8 cellular contexts compared by ENCODE assay signal in genomic region chr12:76032043-76032981, GRCh38. TPM values are rescaled to one million over a fixed set of nuclear protein-coding genes. Genes with fewer than 3 reads are reported as not detected.
DNase-seq lines count a peak whose midpoint lies in the region; ATAC-seq and TF ChIP-seq lines count a peak whose summit lies in the region.

No MANE protein-coding gene starts in this region.

- peaks cover 0 to 26% of the 10 kb centered on the region in 2 donors for H3K36me3 Mint-ChIP-seq in activated naive CD4-positive, alpha-beta T cell treated with anti-CD3 and anti-CD28 coated beads, Interleukin-2, amount 50 U/mL, for 72 hours

- TF ChIP-seq CTCF in omental fat pad (IDR thresholded peaks at IDR 0.05): no peak

- DNase-seq in NCI-H82 (lab: John Stamatoyannopoulos, UW): peak; percentile 53
- no peak for DNase-seq in NCI-H82 treated with DMSO at 0.1 percent for 48 hours (lab: John Stamatoyannopoulos, UW; ENCODE audit: unreplicated experiment)
- peak; percentile 46 to 78 for DNase-seq in NOMO-1 (lab: John Stamatoyannopoulos, UW; ENCODE audit: unreplicated experiment in 2 of 2)
- DNase-seq in activated naive CD4-positive, alpha-beta T cell treated with anti-CD3 and anti-CD28 coated beads, Interleukin-2, amount 50 U/mL, for 72 hours (ENCODE audit: low spot score in 2 of 2): peak; percentile 45 to 67
- DNase-seq in head of caudate nucleus: peak in 34 of 42 donors; percentile 11 to 71 (median 47)
- no peak for DNase-seq in omental fat pad (ENCODE audit: low spot score)
- DNase-seq in retina: no peak

- peak overlapping the region; percentile 98 to 100 for H3K27ac Mint-ChIP-seq in activated naive CD4-positive, alpha-beta T cell treated with anti-CD3 and anti-CD28 coated beads, Interleukin-2, amount 50 U/mL, for 72 hours

- ATAC-seq in HG02759 (IDR thresholded peaks at IDR 0.05; ENCODE audit: unreplicated experiment) (peak; percentile 29), omental fat pad (ENCODE audit: low FRiP score) (peak; percentile 41)
- ATAC-seq in activated naive CD4-positive, alpha-beta T cell treated with anti-CD3 and anti-CD28 coated beads, Interleukin-2, amount 50 U/mL, for 72 hours: peak; percentile 4 to 32

- intact Hi-C loops in head of caudate nucleus (cut with DNase I): loop anchor here (5.0 to 10.0 kb wide), 2 partner anchors 312 to 505 kb away; partner anchors contain the start of gene BBS10

- H3K9me3 Mint-ChIP-seq in activated naive CD4-positive, alpha-beta T cell treated with anti-CD3 and anti-CD28 coated beads, Interleukin-2, amount 50 U/mL, for 72 hours: no peaks in the 10 kb centered on the region

RNA-seq across cellular contexts. Expression of gene PHLDA1, which starts 0.7 kb away (rescaled TPM):
- total RNA-seq in activated naive CD4-positive, alpha-beta T cell treated with anti-CD3 and anti-CD28 coated beads, Interleukin-2, amount 50 U/mL, for 72 hours: 10 to 100 TPM in 1 of 2 donors, 1 to 10 TPM in 1; 5.5 to 15.1 TPM
- 10 to 100 TPM; 14.5 to 56.1 (median 28.5) TPM for total RNA-seq in omental fat pad

RNA-seq across cellular contexts. Expression of gene NAP1L1, which starts 52.2 kb away (rescaled TPM):
- 100 to 1,000 TPM; 835 to 875 TPM for total RNA-seq in activated naive CD4-positive, alpha-beta T cell treated with anti-CD3 and anti-CD28 coated beads, Interleukin-2, amount 50 U/mL, for 72 hours
- total RNA-seq in omental fat pad: 100 to 1,000 TPM; 324 to 488 (median 373) TPM

Comparison
In these comparisons a context has a peak if more than half of its experiments do, and no peak if none do; other contexts are left out.
1. DNase-seq: peak in NCI-H82 (single experiment), NOMO-1 (2 of 2), activated naive CD4-positive, alpha-beta T cell treated with anti-CD3 and anti-CD28 coated beads, Interleukin-2, amount 50 U/mL, for 72 hours (2 of 2) and head of caudate nucleus (34 of 42); none in NCI-H82 treated with DMSO at 0.1 percent for 48 hours (single experiment), omental fat pad (single experiment) and retina (single experiment).
2. Peak in every context shown above with its lines, with median percentiles within 50 percentile points of each other: ATAC-seq.